Comparison of ENCODE assay signal across 21 cellular contexts in the genomic region with DNA sequence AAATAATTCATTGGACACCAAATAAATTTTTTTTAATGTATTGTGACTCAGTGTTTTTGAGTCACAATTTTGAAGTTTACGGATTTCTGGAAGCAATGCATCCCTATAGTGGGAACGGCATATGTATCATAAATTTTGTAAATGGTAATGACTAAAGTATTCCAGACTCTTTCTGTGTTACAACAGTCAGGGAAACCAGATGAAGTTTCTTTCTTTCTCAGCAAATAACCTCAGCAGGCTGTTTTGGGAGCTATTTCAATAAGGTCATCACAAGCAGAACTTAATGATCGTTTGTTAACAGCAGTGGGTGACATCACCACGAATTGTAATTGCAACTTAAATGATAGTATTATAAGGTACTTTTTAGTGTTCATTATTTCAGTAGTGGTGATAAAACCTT. TPM values are rescaled to one million over a fixed set of nuclear protein-coding genes. Genes with fewer than 3 reads are reported as not detected.
A peak's percentile ranks its signal among the peaks of the same experiment; 100 is the strongest.
DNase-seq lines count a peak whose midpoint lies in the region; ATAC-seq and TF ChIP-seq lines count a peak whose summit lies in the region.
"Had no signal": no experiment of that assay in that cellular context is flagged by ENCODE, and none has a peak within 500 bp of the region (broad histone marks: within the 10 kb centered on the region; RNA-seq: fewer than 3 reads in every experiment).

No MANE protein-coding gene starts in this region.

- TF ChIP-seq CTCF in activated CD8-positive, alpha-beta T cell treated with anti-CD3 and anti-CD28 coated beads for 36 hours (IDR thresholded peaks at IDR 0.05) = no peak
- no peak for TF ChIP-seq CTCF in GM12865 (IDR thresholded peaks at IDR 0.05; ENCODE audit: insufficient read depth, low read depth, low read length, missing control alignments)
- no peak for TF ChIP-seq CTCF in osteoblast (IDR thresholded peaks at IDR 0.05; ENCODE audit: extremely low read depth, low read depth, low read length)

- H3K4me2 ChIP-seq in osteoblast (ENCODE audit: insufficient read depth, low read length) = no peak overlapping the region

- H3K9me3 ChIP-seq in osteoblast (ENCODE audit: low read depth, low read length) = no peaks in the 10 kb centered on the region
- H3K9me3 ChIP-seq: left lung, prostate gland, vagina had no signal

- CTCF ChIA-PET in activated CD8-positive, alpha-beta T cell treated with anti-CD3 and anti-CD28 coated beads for 36 hours (lab: Charles Lee) = interaction anchor here (1.3 kb wide), 1 partner anchor 12 kb away, joined by 3 read pairs; no protein-coding TSS in a partner anchor
- CTCF ChIA-PET in activated CD8-positive, alpha-beta T cell treated with anti-CD3 and anti-CD28 coated beads, Interleukin-2, amount 10 ng/mL, durations not matched to agents 7 days and 5 days (lab: Charles Lee) = interaction anchor here (0.9 to 1.2 kb wide), 2 partner anchors 11 to 51 kb away, joined by 3 to 4 read pairs; no protein-coding TSS in a partner anchor

- no peak overlapping the region for H3K4me3 Mint-ChIP-seq in activated CD8-positive, alpha-beta T cell treated with anti-CD3 and anti-CD28 coated beads for 36 hours
- no peak overlapping the region for H3K4me3 Mint-ChIP-seq in activated CD8-positive, alpha-beta T cell treated with anti-CD3 and anti-CD28 coated beads, Interleukin-2, amount 10 ng/mL, durations not matched to agents 7 days and 5 days
- peak overlapping the region; percentile 56 for H3K4me3 Mint-ChIP-seq in activated T-helper 17 cell treated with anti-CD3 and anti-CD28 coated beads, Interleukin-2, amount 50 U/mL, for 72 hours
- H3K4me3 Mint-ChIP-seq: activated naive CD8-positive, alpha-beta T cell treated with anti-CD3 and anti-CD28 coated beads, Interleukin-2, amount 10 ng/mL, durations not matched to agents 7 days and 5 days had no signal

- no peaks in the 10 kb centered on the region for H3K9me3 Mint-ChIP-seq in activated CD8-positive, alpha-beta T cell treated with anti-CD3 and anti-CD28 coated beads for 36 hours
- H3K9me3 Mint-ChIP-seq in activated CD8-positive, alpha-beta T cell treated with anti-CD3 and anti-CD28 coated beads, Interleukin-2, amount 10 ng/mL, durations not matched to agents 7 days and 5 days (ENCODE audit: insufficient read depth) = no peaks in the 10 kb centered on the region
- H3K9me3 Mint-ChIP-seq in activated T-helper 17 cell treated with anti-CD3 and anti-CD28 coated beads, Interleukin-2, amount 50 U/mL, for 72 hours = no peaks in the 10 kb centered on the region
- H3K9me3 Mint-ChIP-seq: activated naive CD8-positive, alpha-beta T cell treated with anti-CD3 and anti-CD28 coated beads, Interleukin-2, amount 10 ng/mL, durations not matched to agents 7 days and 5 days had no signal

- H3K36me3 ChIP-seq in osteoblast (ENCODE audit: insufficient read depth, low read length) = no peaks in the 10 kb centered on the region
- H3K36me3 ChIP-seq: left lung, prostate gland, vagina, WERI-Rb-1 had no signal

- no peak for DNase-seq in activated CD8-positive, alpha-beta T cell treated with anti-CD3 and anti-CD28 coated beads for 36 hours
- no peak for DNase-seq in activated CD8-positive, alpha-beta T cell treated with anti-CD3 and anti-CD28 coated beads, Interleukin-2, amount 10 ng/mL, durations not matched to agents 7 days and 5 days
- DNase-seq in GM12865 (ENCODE audit: low read depth) (peak; percentile 55), osteoblast (ENCODE audit: insufficient read length, low spot score, missing footprints) (no peak), NCI-H82 (lab: John Stamatoyannopoulos, UW) (no peak), SIG-M5 treated with dmso at 0.1 percent for 504 hours (lab: John Stamatoyannopoulos, UW; ENCODE audit: unreplicated experiment) (no peak), MV-4-11 (lab: John Stamatoyannopoulos, UW) (no peak)
- DNase-seq: activated naive CD8-positive, alpha-beta T cell treated with anti-CD3 and anti-CD28 coated beads, Interleukin-2, amount 10 ng/mL, durations not matched to agents 7 days and 5 days; central memory CD4-positive, alpha-beta T cell; effector memory CD4-positive, alpha-beta T cell; foreskin melanocyte; left lung; NCI-H1930; NCI-H526; stimulated activated CD4-positive, alpha-beta T cell treated with anti-CD3 and anti-CD28 coated beads, Interleukin-12 subunit alpha, Interleukin-12 subunit beta, amount 100 ng/mL, for 4 hours; SW 1271; WERI-Rb-1 had no signal

- peak overlapping the region; percentile 54 for H3K27ac Mint-ChIP-seq in activated CD8-positive, alpha-beta T cell treated with anti-CD3 and anti-CD28 coated beads for 36 hours
- no peak overlapping the region for H3K27ac Mint-ChIP-seq in activated CD8-positive, alpha-beta T cell treated with anti-CD3 and anti-CD28 coated beads, Interleukin-2, amount 10 ng/mL, durations not matched to agents 7 days and 5 days
- H3K27ac Mint-ChIP-seq in activated T-helper 17 cell treated with anti-CD3 and anti-CD28 coated beads, Interleukin-2, amount 50 U/mL, for 72 hours = peak overlapping the region; percentile 35

- POLR2A ChIA-PET in activated CD8-positive, alpha-beta T cell treated with anti-CD3 and anti-CD28 coated beads for 36 hours (lab: Charles Lee) = no interaction called here
- POLR2A ChIA-PET in activated CD8-positive, alpha-beta T cell treated with anti-CD3 and anti-CD28 coated beads, Interleukin-2, amount 10 ng/mL, durations not matched to agents 7 days and 5 days (lab: Charles Lee) = interaction anchor here (1.0 kb wide), 1 partner anchor 51 kb away, joined by 3 read pairs; no protein-coding TSS in a partner anchor

- peaks cover 10% of the 10 kb centered on the region for H3K36me3 Mint-ChIP-seq in activated CD8-positive, alpha-beta T cell treated with anti-CD3 and anti-CD28 coated beads for 36 hours (ENCODE audit: low read depth)
- peaks cover 18% of the 10 kb centered on the region for H3K36me3 Mint-ChIP-seq in activated CD8-positive, alpha-beta T cell treated with anti-CD3 and anti-CD28 coated beads, Interleukin-2, amount 10 ng/mL, durations not matched to agents 7 days and 5 days (ENCODE audit: low read depth)
- H3K36me3 Mint-ChIP-seq in activated T-helper 17 cell treated with anti-CD3 and anti-CD28 coated beads, Interleukin-2, amount 50 U/mL, for 72 hours (ENCODE audit: low read depth) = peaks cover 12% of the 10 kb centered on the region

- peaks cover 71% of the 10 kb centered on the region for H3K4me1 Mint-ChIP-seq in activated CD8-positive, alpha-beta T cell treated with anti-CD3 and anti-CD28 coated beads for 36 hours (ENCODE audit: low read depth)
- peaks cover 57% of the 10 kb centered on the region for H3K4me1 Mint-ChIP-seq in activated CD8-positive, alpha-beta T cell treated with anti-CD3 and anti-CD28 coated beads, Interleukin-2, amount 10 ng/mL, durations not matched to agents 7 days and 5 days (ENCODE audit: low read depth)
- peaks cover 42% of the 10 kb centered on the region for H3K4me1 Mint-ChIP-seq in activated T-helper 17 cell treated with anti-CD3 and anti-CD28 coated beads, Interleukin-2, amount 50 U/mL, for 72 hours

- intact Hi-C loops in activated CD8-positive, alpha-beta T cell treated with anti-CD3 and anti-CD28 coated beads for 36 hours (cut with micrococcal nuclease) = no loop called here

- peaks cover 3% of the 10 kb centered on the region for H4K20me1 ChIP-seq in osteoblast (ENCODE audit: insufficient read depth, low read length)

- peaks cover 8% of the 10 kb centered on the region for H3K4me1 ChIP-seq in osteoblast (ENCODE audit: insufficient read depth, low read length)
- H3K4me1 ChIP-seq: prostate gland had no signal

- ATAC-seq in activated CD8-positive, alpha-beta T cell treated with anti-CD3 and anti-CD28 coated beads for 36 hours = no peak
- ATAC-seq in activated CD8-positive, alpha-beta T cell treated with anti-CD3 and anti-CD28 coated beads, Interleukin-2, amount 10 ng/mL, durations not matched to agents 7 days and 5 days = no peak
- ATAC-seq in activated T-helper 17 cell treated with anti-CD3 and anti-CD28 coated beads, Interleukin-2, amount 50 U/mL, for 72 hours (replicated peaks) = peak; percentile 54
- ATAC-seq: left lung, Panc1 had no signal

- peaks cover 34% of the 10 kb centered on the region for H3K79me2 ChIP-seq in osteoblast (ENCODE audit: insufficient read depth, low read length)

- H3K27ac ChIP-seq in osteoblast (ENCODE audit: low read depth, low read length) = peak overlapping the region; percentile 32
- H3K27ac ChIP-seq: left lung, prostate gland, vagina, WERI-Rb-1 had no signal

- H3K4me3 ChIP-seq in GM12865 (ENCODE audit: low read depth, low read length) = peak overlapping the region; percentile 31
- no peak overlapping the region for H3K4me3 ChIP-seq in osteoblast (ENCODE audit: insufficient read depth, low read length)
- H3K4me3 ChIP-seq: left lung, prostate gland, vagina had no signal

- H2AFZ ChIP-seq in osteoblast (ENCODE audit: low read length) = no peak overlapping the region

- no peaks in the 10 kb centered on the region for H3K27me3 Mint-ChIP-seq in activated CD8-positive, alpha-beta T cell treated with anti-CD3 and anti-CD28 coated beads for 36 hours
- H3K27me3 Mint-ChIP-seq in activated CD8-positive, alpha-beta T cell treated with anti-CD3 and anti-CD28 coated beads, Interleukin-2, amount 10 ng/mL, durations not matched to agents 7 days and 5 days (ENCODE audit: low read depth) = no peaks in the 10 kb centered on the region
- H3K27me3 Mint-ChIP-seq in activated T-helper 17 cell treated with anti-CD3 and anti-CD28 coated beads, Interleukin-2, amount 50 U/mL, for 72 hours = no peaks in the 10 kb centered on the region
- H3K27me3 Mint-ChIP-seq: activated naive CD8-positive, alpha-beta T cell treated with anti-CD3 and anti-CD28 coated beads, Interleukin-2, amount 10 ng/mL, durations not matched to agents 7 days and 5 days had no signal

- H3K27me3 ChIP-seq in osteoblast (ENCODE audit: insufficient read depth, low read length) = no peaks in the 10 kb centered on the region
- H3K27me3 ChIP-seq: left lung, vagina had no signal

RNA-seq across cellular contexts. Expression of a gene that starts 52.0 kb away (rescaled TPM):
- 10 to 100 TPM; 38.5 to 41.3 TPM for total RNA-seq in activated CD8-positive, alpha-beta T cell treated with anti-CD3 and anti-CD28 coated beads for 36 hours
- 10 to 100 TPM; 21.2 to 21.4 TPM for total RNA-seq in activated CD8-positive, alpha-beta T cell treated with anti-CD3 and anti-CD28 coated beads, Interleukin-2, amount 10 ng/mL, durations not matched to agents 7 days and 5 days
- total RNA-seq in activated T-helper 17 cell treated with anti-CD3 and anti-CD28 coated beads, Interleukin-2, amount 50 U/mL, for 72 hours = 10 to 100 TPM; 29.4 to 75.5 TPM
- 18.8 and 21.2 TPM in 2 replicates for total RNA-seq in osteoblast
